15 cellular contexts compared by ENCODE assay signal in the genomic region with DNA sequence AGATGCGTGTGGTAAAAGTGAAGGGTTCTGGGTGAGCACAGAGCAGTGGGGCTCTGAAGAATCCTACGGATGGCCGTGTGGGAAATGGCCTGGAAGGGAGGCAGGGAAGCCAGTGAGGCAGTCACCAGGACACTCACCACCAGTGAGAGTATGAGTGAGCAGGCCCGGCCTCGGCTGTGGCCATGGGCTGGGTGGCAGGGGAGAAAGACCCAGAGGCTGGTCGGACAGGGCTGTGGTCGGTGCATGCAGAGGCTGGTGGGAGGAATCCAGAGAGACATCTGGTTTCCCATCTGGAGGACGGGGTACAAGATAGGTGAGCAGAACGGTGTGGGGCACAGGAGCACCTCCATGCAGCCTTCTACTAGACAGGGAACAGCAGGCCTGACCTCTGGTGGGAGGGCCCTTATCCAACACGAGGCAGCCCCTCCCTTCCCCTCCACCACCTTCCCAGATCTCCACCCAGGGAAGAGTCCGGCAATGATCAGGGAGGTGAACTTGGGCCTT. TPM values are rescaled to one million over a fixed set of nuclear protein-coding genes. Genes with fewer than 3 reads are reported as not detected.
DNase-seq lines count a peak whose midpoint lies in the region; ATAC-seq lines count a peak whose summit lies in the region.
"Had no signal": no experiment of that assay in that cellular context is flagged by ENCODE, and none has a peak within 500 bp of the region (broad histone marks: within the 10 kb centered on the region; RNA-seq: fewer than 3 reads in every experiment).

No MANE protein-coding gene starts in this region.

- H3K4me3 Mint-ChIP-seq in activated T-helper 17 cell treated with anti-CD3 and anti-CD28 coated beads, Interleukin-2, amount 50 U/mL, for 72 hours, result no peak overlapping the region
- H3K4me3 Mint-ChIP-seq in activated CD4-positive, alpha-beta T cell treated with anti-CD3 and anti-CD28 coated beads, Interleukin-2, amount 10 ng/mL, durations not matched to agents 7 days and 5 days, result no peak overlapping the region
- H3K4me3 Mint-ChIP-seq: CD8-positive, alpha-beta T cell had no signal

- intact Hi-C loops in cardiac septum (cut with DNase I), result no loop called here
- intact Hi-C loops in Right ventricle myocardium superior (cut with DNase I), result no loop called here

- H3K4me1 Mint-ChIP-seq in activated T-helper 17 cell treated with anti-CD3 and anti-CD28 coated beads, Interleukin-2, amount 50 U/mL, for 72 hours, result no peaks in the 10 kb centered on the region
- H3K4me1 Mint-ChIP-seq in activated CD4-positive, alpha-beta T cell treated with anti-CD3 and anti-CD28 coated beads, Interleukin-2, amount 10 ng/mL, durations not matched to agents 7 days and 5 days, result no peaks in the 10 kb centered on the region

- CTCF ChIA-PET in activated CD4-positive, alpha-beta T cell treated with anti-CD3 and anti-CD28 coated beads, Interleukin-2, amount 10 ng/mL, durations not matched to agents 7 days and 5 days (lab: Charles Lee), result no interaction called here

- peaks cover 10% of the 10 kb centered on the region for H3K27me3 Mint-ChIP-seq in activated T-helper 17 cell treated with anti-CD3 and anti-CD28 coated beads, Interleukin-2, amount 50 U/mL, for 72 hours
- H3K27me3 Mint-ChIP-seq in activated CD4-positive, alpha-beta T cell treated with anti-CD3 and anti-CD28 coated beads, Interleukin-2, amount 10 ng/mL, durations not matched to agents 7 days and 5 days, result peaks cover 12% of the 10 kb centered on the region

- peak overlapping the region; percentile 91 for H3K27ac ChIP-seq in layer of hippocampus (ENCODE audit: low read depth, low read length)
- H3K27ac ChIP-seq in substantia nigra (ENCODE audit: low read depth, low read length, poor library complexity, severe bottlenecking), result peak overlapping the region; percentile 93
- H3K27ac ChIP-seq: BLaER1 had no signal

- DNase-seq in cardiac septum (ENCODE audit: low spot score), result peak; percentile 66
- no peak for DNase-seq in Right ventricle myocardium superior
- no peak for DNase-seq in substantia nigra (lab: John Stamatoyannopoulos, UW)
- DNase-seq in stimulated activated CD4-positive, alpha-beta T cell treated with anti-CD3 and anti-CD28 coated beads, Interleukin-2, amount 100 ng/mL, for 24 hours, result no peak
- no peak for DNase-seq in activated CD4-positive, alpha-beta T cell treated with anti-CD3 and anti-CD28 coated beads, Interleukin-2, amount 10 ng/mL, durations not matched to agents 7 days and 5 days
- no peak for DNase-seq in DMS114 treated with DMSO at 0.1 percent for 48 hours (lab: John Stamatoyannopoulos, UW; ENCODE audit: unreplicated experiment)
- DNase-seq: CD8-positive, alpha-beta T cell; NCI-H1048; NCI-H2081 treated with DMSO at 0.1 percent for 48 hours; NCI-H510A treated with DMSO at 0.1 percent for 48 hours; NCI-H82 had no signal

- peak overlapping the region; percentile 24 for H3K27ac Mint-ChIP-seq in activated T-helper 17 cell treated with anti-CD3 and anti-CD28 coated beads, Interleukin-2, amount 50 U/mL, for 72 hours
- no peak overlapping the region for H3K27ac Mint-ChIP-seq in activated CD4-positive, alpha-beta T cell treated with anti-CD3 and anti-CD28 coated beads, Interleukin-2, amount 10 ng/mL, durations not matched to agents 7 days and 5 days
- H3K27ac Mint-ChIP-seq: CD8-positive, alpha-beta T cell had no signal

- no peaks in the 10 kb centered on the region for H3K36me3 Mint-ChIP-seq in activated T-helper 17 cell treated with anti-CD3 and anti-CD28 coated beads, Interleukin-2, amount 50 U/mL, for 72 hours (ENCODE audit: low read depth)
- no peaks in the 10 kb centered on the region for H3K36me3 Mint-ChIP-seq in activated CD4-positive, alpha-beta T cell treated with anti-CD3 and anti-CD28 coated beads, Interleukin-2, amount 10 ng/mL, durations not matched to agents 7 days and 5 days (ENCODE audit: low read depth)
- H3K36me3 Mint-ChIP-seq: CD8-positive, alpha-beta T cell had no signal

- no peak for ATAC-seq in Right ventricle myocardium superior (ENCODE audit: poor library complexity)
- ATAC-seq in activated T-helper 17 cell treated with anti-CD3 and anti-CD28 coated beads, Interleukin-2, amount 50 U/mL, for 72 hours (replicated peaks), result no peak
- ATAC-seq: CD8-positive, alpha-beta T cell; Right ventricle myocardium inferior had no signal

- no peaks in the 10 kb centered on the region for H3K9me3 Mint-ChIP-seq in activated T-helper 17 cell treated with anti-CD3 and anti-CD28 coated beads, Interleukin-2, amount 50 U/mL, for 72 hours
- H3K9me3 Mint-ChIP-seq in activated CD4-positive, alpha-beta T cell treated with anti-CD3 and anti-CD28 coated beads, Interleukin-2, amount 10 ng/mL, durations not matched to agents 7 days and 5 days, result no peaks in the 10 kb centered on the region
- H3K9me3 Mint-ChIP-seq: CD8-positive, alpha-beta T cell had no signal

- no peaks in the 10 kb centered on the region for H3K27me3 ChIP-seq in layer of hippocampus (ENCODE audit: control insufficient read depth, insufficient read depth, low read length)
- H3K27me3 ChIP-seq: BLaER1 had no signal

- POLR2A ChIA-PET in activated CD4-positive, alpha-beta T cell treated with anti-CD3 and anti-CD28 coated beads, Interleukin-2, amount 10 ng/mL, durations not matched to agents 7 days and 5 days (lab: Charles Lee), result no interaction called here

RNA-seq across cellular contexts. Expression of gene PCSK6, which starts 10.1 kb away (rescaled TPM):
- total RNA-seq in cardiac septum (10.6 TPM), Right ventricle myocardium superior (34.7 TPM)
- total RNA-seq in activated T-helper 17 cell treated with anti-CD3 and anti-CD28 coated beads, Interleukin-2, amount 50 U/mL, for 72 hours, result 1 to 10 TPM in 1 of 2 donors, under 1 TPM in 1; 0.56 to 1.3 TPM
- under 1 TPM; 0.46 to 0.74 TPM for total RNA-seq in activated CD4-positive, alpha-beta T cell treated with anti-CD3 and anti-CD28 coated beads, Interleukin-2, amount 10 ng/mL, durations not matched to agents 7 days and 5 days
